In the genomic region with DNA sequence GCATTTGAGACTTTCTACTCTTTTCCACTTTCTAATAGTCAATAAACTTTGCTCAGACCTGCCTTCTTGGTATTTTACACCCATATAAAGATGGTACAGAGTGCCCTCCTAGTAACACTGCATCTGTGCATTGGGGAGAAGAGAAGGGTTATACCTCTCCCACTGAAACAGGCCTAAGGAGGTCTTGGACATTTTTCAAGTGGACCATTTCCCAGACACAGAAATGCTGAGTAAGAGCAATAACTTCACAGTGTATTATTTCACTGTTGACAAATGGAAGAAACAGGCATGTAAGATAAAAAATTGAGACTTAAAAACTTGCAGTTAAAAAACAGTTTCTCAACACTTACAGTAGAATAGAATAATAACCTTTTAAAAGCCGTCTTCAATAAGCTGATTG, we compare ENCODE assay signal across 27 cellular contexts.
"Had no signal": no experiment of that assay in that cellular context is flagged by ENCODE, and none has a peak within 500 bp of the region (broad histone marks: within the 10 kb centered on the region; RNA-seq: fewer than 3 reads in every experiment).

No MANE protein-coding gene starts in this region.

- ATAC-seq: activated CD8-positive, alpha-beta T cell treated with anti-CD3 and anti-CD28 coated beads, Interleukin-2, amount 10 ng/mL, durations not matched to agents 7 days and 5 days; K562 had no signal

- H3K4me3 ChIP-seq: cardiac muscle cell, K562, Peyer's patch, SJSA1 had no signal

- H3K27me3 Mint-ChIP-seq: activated CD4-positive, alpha-beta T cell treated with anti-CD3 and anti-CD28 coated beads, Interleukin-2, amount 10 ng/mL, durations not matched to agents 7 days and 5 days; activated naive CD4-positive, alpha-beta T cell treated with anti-CD3 and anti-CD28 coated beads, Interleukin-2, amount 50 U/mL, for 24 hours; activated T-cell treated with anti-CD3 and anti-CD28 coated beads, Interleukin-2, amount 50 U/mL, for 24 hours had no signal

- DNase-seq: activated CD4-positive, alpha-beta T cell treated with anti-CD3 and anti-CD28 coated beads, Interleukin-2, amount 10 ng/mL, durations not matched to agents 7 days and 5 days; activated CD4-positive, alpha-beta T cell treated with anti-CD3 and anti-CD28 coated beads, Interleukin-2, amount 50 U/mL, for 48 hours; activated CD8-positive, alpha-beta T cell treated with anti-CD3 and anti-CD28 coated beads, Interleukin-2, amount 10 ng/mL, durations not matched to agents 7 days and 5 days; activated gamma-delta T cell; activated naive CD4-positive, alpha-beta T cell treated with Interleukin-2 at 50 U/mL for 16 hours; activated T-cell treated with anti-CD3 and anti-CD28 coated beads, Interleukin-2, amount 50 U/mL, for 24 hours; anterior cingulate cortex; NCI-H1092 treated with DMSO at 0.1 percent for 48 hours; NCI-H1417; NCI-H146; NCI-H187; NCI-H2029 treated with DMSO at 0.1 percent for 48 hours; NCI-H2171 treated with DMSO at 0.1 percent for 48 hours; NCI-H2227 treated with DMSO at 0.1 percent for 48 hours; NCI-H524 treated with DMSO at 0.1 percent for 48 hours; Peyer's patch; RPMI8226; SHP77 treated with DMSO at 0.1 percent for 48 hours; SK-N-SH had no signal

- H3K36me3 ChIP-seq: cardiac muscle cell, Peyer's patch, SJSA1 had no signal

- H3K4me2 ChIP-seq: SK-N-SH had no signal

- FAIRE-seq: K562, TTC549 had no signal

- H3K4me3 Mint-ChIP-seq: activated CD4-positive, alpha-beta T cell treated with anti-CD3 and anti-CD28 coated beads, Interleukin-2, amount 10 ng/mL, durations not matched to agents 7 days and 5 days; activated CD8-positive, alpha-beta T cell treated with anti-CD3 and anti-CD28 coated beads, Interleukin-2, amount 10 ng/mL, durations not matched to agents 7 days and 5 days; activated naive CD4-positive, alpha-beta T cell treated with anti-CD3 and anti-CD28 coated beads, Interleukin-2, amount 50 U/mL, for 24 hours; activated T-cell treated with anti-CD3 and anti-CD28 coated beads, Interleukin-2, amount 50 U/mL, for 24 hours; T-helper 1 cell treated with Interleukin-12 subunit alpha and Interleukin-12 subunit beta and Interleukin-4 antibody, amounts not matched to agents 30 μg/mL and 1 μg/mL, for 36 hours; T-helper 2 cell treated with Interferon-gamma antibody and Interleukin-4, amounts not matched to agents 5 μg/mL and 100 μg/mL, for 36 hours had no signal

- H3K4me1 ChIP-seq: Peyer's patch, SJSA1 had no signal

- H3K27ac ChIP-seq: cardiac muscle cell, Peyer's patch, SJSA1 had no signal

- H3K9me3 ChIP-seq: Peyer's patch, SJSA1, SK-N-SH had no signal

- H3K4me1 Mint-ChIP-seq: activated CD4-positive, alpha-beta T cell treated with anti-CD3 and anti-CD28 coated beads, Interleukin-2, amount 10 ng/mL, durations not matched to agents 7 days and 5 days; activated naive CD4-positive, alpha-beta T cell treated with anti-CD3 and anti-CD28 coated beads, Interleukin-2, amount 50 U/mL, for 24 hours had no signal

- H3K9me2 ChIP-seq: SK-N-SH had no signal

- H3K9ac ChIP-seq: SK-N-SH had no signal

- H3K36me3 Mint-ChIP-seq: activated naive CD4-positive, alpha-beta T cell treated with anti-CD3 and anti-CD28 coated beads, Interleukin-2, amount 50 U/mL, for 24 hours had no signal

- H3K27ac Mint-ChIP-seq: activated CD4-positive, alpha-beta T cell treated with anti-CD3 and anti-CD28 coated beads, Interleukin-2, amount 10 ng/mL, durations not matched to agents 7 days and 5 days; activated CD8-positive, alpha-beta T cell treated with anti-CD3 and anti-CD28 coated beads, Interleukin-2, amount 10 ng/mL, durations not matched to agents 7 days and 5 days; activated naive CD4-positive, alpha-beta T cell treated with anti-CD3 and anti-CD28 coated beads, Interleukin-2, amount 50 U/mL, for 24 hours; activated T-cell treated with anti-CD3 and anti-CD28 coated beads, Interleukin-2, amount 50 U/mL, for 24 hours; activated T-helper 2 cell treated with anti-CD3 and anti-CD28 coated beads, Interferon-gamma antibody, Interleukin-2, Interleukin-4, amounts not matched to agents 10 μg/mL and 5 μg/mL and 100 μg/mL, durations not matched to agents 14 hours and 24 hours and 36 hours; T-helper 1 cell treated with Interleukin-12 subunit alpha and Interleukin-12 subunit beta and Interleukin-4 antibody, amounts not matched to agents 30 μg/mL and 1 μg/mL, for 36 hours; T-helper 2 cell treated with Interferon-gamma antibody and Interleukin-4, amounts not matched to agents 5 μg/mL and 100 μg/mL, for 36 hours had no signal

- H3K9me3 Mint-ChIP-seq: activated CD4-positive, alpha-beta T cell treated with anti-CD3 and anti-CD28 coated beads, Interleukin-2, amount 10 ng/mL, durations not matched to agents 7 days and 5 days had no signal

- H3K27me3 ChIP-seq: cardiac muscle cell, Peyer's patch, SJSA1 had no signal
